8 cellular contexts compared by ENCODE assay signal in the genomic region with DNA sequence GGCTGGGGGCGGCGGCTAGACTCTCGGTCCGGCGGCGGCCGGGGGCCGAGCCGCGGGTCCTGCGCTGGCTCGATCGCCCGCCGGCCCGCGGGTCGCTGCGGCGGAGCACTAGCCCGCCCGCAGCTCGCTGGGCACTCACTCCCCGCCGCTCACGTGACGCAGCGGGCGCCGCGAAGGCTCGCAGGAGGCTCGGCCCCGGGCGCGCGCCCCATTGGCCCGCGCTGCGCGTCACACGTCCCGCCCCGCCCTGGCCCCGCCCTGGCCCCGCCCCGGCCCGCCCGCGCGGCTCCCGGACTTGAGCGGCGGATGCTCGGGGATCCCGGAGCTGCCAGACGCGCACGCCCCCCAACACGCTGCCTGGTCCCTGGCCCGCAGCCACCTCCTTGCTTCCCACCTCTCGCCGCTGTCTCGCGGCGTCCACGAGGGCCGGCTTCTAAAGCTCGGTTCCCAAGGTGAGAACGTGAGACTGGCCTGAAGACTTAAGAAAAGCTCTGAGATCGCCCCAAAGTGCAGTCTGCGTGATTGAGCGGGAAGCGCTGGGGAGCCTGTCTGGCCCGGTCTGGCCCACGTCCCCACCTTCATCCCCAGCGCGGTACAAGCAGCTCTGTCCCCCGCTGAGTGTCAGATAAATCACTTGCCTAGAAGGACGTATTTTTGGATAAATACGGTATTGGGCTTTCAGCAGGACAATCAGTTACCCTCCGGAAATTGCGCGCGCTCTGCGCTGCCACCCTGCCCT. TPM values are rescaled to one million over a fixed set of nuclear protein-coding genes. Genes with fewer than 3 reads are reported as not detected.
DNase-seq lines count a peak whose midpoint lies in the region; ATAC-seq, FAIRE-seq and TF ChIP-seq lines count a peak whose summit lies in the region.

Gene KLF15 (minus strand): TSS at position 110 of the 739 bp plus-strand sequence. CDS start 4,486 bp downstream, outside the sequence.

- CTCF ChIA-PET in T-cell (lab: Charles Lee): no interaction called here

- H3K9me3 ChIP-seq in heart left ventricle (peaks cover 0 to 10% (median 0%) of the 10 kb centered on the region in 12 donors), tibial artery (no peaks in the 10 kb centered on the region)

- TF ChIP-seq CTCF in heart left ventricle (IDR thresholded peaks at IDR 0.05) (no peak), tibial artery (IDR thresholded peaks at IDR 0.05) (peak in 1 of 2 experiments; percentile 10)

- H3K4me3 Mint-ChIP-seq in T-cell: peak within 1 kb of the TSS; percentile 82 to 90 (median 85)

- H3K36me3 Mint-ChIP-seq in T-cell: no peaks in the 10 kb centered on the region

- H3K4me3 ChIP-seq in heart left ventricle (peak within 1 kb of the TSS; percentile 53 to 95 (median 70)), tibial artery (peak within 1 kb of the TSS; percentile 60 to 100)

- ATAC-seq in T-cell (replicated peaks in 1 of 4) (peak; percentile 90 to 94 (median 93)), heart left ventricle (peak in 3 of 4 donors; percentile 63 to 77 (median 76))

- no peaks in the 10 kb centered on the region for H3K9me3 Mint-ChIP-seq in T-cell

- H3K4me1 ChIP-seq in heart left ventricle: peaks cover 0 to 53% (median 30%) of the 10 kb centered on the region in 12 donors
- H3K4me1 ChIP-seq in tibial artery: peaks cover 0 to 40% (median 33%) of the 10 kb centered on the region in 4 donors

- H3K36me3 ChIP-seq in heart left ventricle (peaks cover 0 to under 1% (median 0%) of the 10 kb centered on the region in 9 donors), tibial artery (peaks cover 9 to 19% (median 16%) of the 10 kb centered on the region in 3 donors)

- WGBS in adipose tissue, 3 donors: 0 to 1% (median 0%) methylated on average over 30 to 86 of the region's 86 CpGs
- 0 to 1% (median 0%) methylated on average over 21 to 86 of the region's 86 CpGs for WGBS in heart left ventricle, 4 donors

- H3K27me3 Mint-ChIP-seq in T-cell: peaks cover 37 to 54% of the 10 kb centered on the region in 2 donors

- peaks cover 15 to 21% (median 18%) of the 10 kb centered on the region in 3 donors for H3K4me1 Mint-ChIP-seq in T-cell

- DNase-seq in EH (ENCODE audit: low read depth): peak; percentile 80
- DNase-seq in H54 (ENCODE audit: insufficient read length, low spot score): peak; percentile 87
- peak; percentile 77 for DNase-seq in M059J (ENCODE audit: low read depth)
- peak; percentile 29 to 81 (median 62) for DNase-seq in T-cell
- DNase-seq in heart left ventricle: peak; percentile 86 to 93 (median 90)
- DNase-seq in pons (ENCODE audit: low spot score): peak; percentile 87
- peak; percentile 86 to 96 for DNase-seq in tibial artery

- intact Hi-C loops in heart left ventricle (cut with DNase I): loop anchor here in 7 of 10 donors (2.0 to 10.0 kb wide), 6 partner anchors 31 to 275 kb away; partner anchors contain the start of genes SLC41A3 (in 1 of the 7) and ZXDC (in 1 of the 7)
- intact Hi-C loops in tibial artery (cut with DNase I; ENCODE audit: low total_unique reads): loop anchor here (2.0 to 5.0 kb wide), 3 partner anchors 31 to 91 kb away; no protein-coding TSS in a partner anchor

- H3K27ac Mint-ChIP-seq in T-cell: peak within 1 kb of the TSS; percentile 28 to 40

- H3K27me3 ChIP-seq in heart left ventricle (peaks cover 0 to 40% (median 0%) of the 10 kb centered on the region in 9 donors), tibial artery (peaks cover 0 to 6% of the 10 kb centered on the region in 2 donors)

- H3K27ac ChIP-seq in adipose tissue (ENCODE audit: low read depth, low read length) (peak within 1 kb of the TSS; percentile 42), heart left ventricle (peak within 1 kb of the TSS; percentile 84 to 100 (median 95)), tibial artery (peak within 1 kb of the TSS; percentile 94 to 100)

- no peak for FAIRE-seq in H54 (lab: Jason Lieb, UNC)

- no peak for TF ChIP-seq POLR2A in H54 (IDR thresholded peaks at IDR 0.05; ENCODE audit: low read depth, low read length)
- TF ChIP-seq POLR2A in heart left ventricle (IDR thresholded peaks at IDR 0.05): peak; percentile 36 to 80

- POLR2A ChIA-PET in T-cell (lab: Charles Lee): interaction anchor here in 1 of 2 donors (0.5 kb wide), 1 partner anchor 762 kb away, joined by 5 read pairs; no protein-coding TSS in a partner anchor

RNA-seq across cellular contexts. Expression of gene KLF15, which starts in this region (rescaled TPM):
- total RNA-seq in M059J (2014; rRNA removed; shearing (Covaris generic)): 0.10 TPM in 1 of 2 replicates, not detected in the other
- total RNA-seq in T-cell: under 1 TPM; 0.26 to 0.75 (median 0.35) TPM
- polyA plus RNA-seq in adipose tissue: 10 to 100 TPM; 29.6 to 38.0 (median 32.0) TPM
- 10 to 100 TPM; 10.5 to 85.8 (median 31.0) TPM for total RNA-seq in heart left ventricle
- polyA plus RNA-seq in heart left ventricle: 10 to 100 TPM; 39.9 to 70.6 TPM

Comparison
In these comparisons a context has a peak if more than half of its experiments do, and no peak if none do; other contexts are left out.
1. Peak in every context shown above with its lines: DNase-seq, ATAC-seq, H3K4me3 ChIP-seq and H3K27ac ChIP-seq.
2. RNA of gene KLF15 (total RNA-seq): 10.5 to 85.8 TPM in heart left ventricle; 0.26 to 0.75 TPM in T-cell and 0.10 TPM in M059J; every median in the first group is over 4 times any median in the second.
3. Peak in DNase-seq in M059J; RNA of the gene not detected or under 1 TPM.
4. Peak in DNase-seq and ATAC-seq in T-cell; RNA of the gene not detected or under 1 TPM.
5. H3K27ac ChIP-seq: peak in every context shown above with its lines; median percentile 97 in tibial artery; 95 in heart left ventricle; 42 in adipose tissue.